13 cellular contexts compared by ENCODE assay signal in genomic region chr15:88238618-88239430, GRCh38. TPM values are rescaled to one million over a fixed set of nuclear protein-coding genes. Genes with fewer than 3 reads are reported as not detected.
DNase-seq lines count a peak whose midpoint lies in the region; ATAC-seq and TF ChIP-seq lines count a peak whose summit lies in the region.
"Had no signal": no experiment of that assay in that cellular context is flagged by ENCODE, and none has a peak within 500 bp of the region (broad histone marks: within the 10 kb centered on the region; RNA-seq: fewer than 3 reads in every experiment).

No MANE protein-coding gene starts in this region.

- DNase-seq in AG20443 (ENCODE audit: low spot score) (peak; percentile 65), OCI-M1 (lab: John Stamatoyannopoulos, UW) (peak; percentile 61), epithelial cell of esophagus (ENCODE audit: low read depth) (peak; percentile 14), omental fat pad (ENCODE audit: low spot score) (no peak), NCI-H2029 (lab: John Stamatoyannopoulos, UW) (no peak), globus pallidus (ENCODE audit: low spot score) (no peak), DMS 273 (lab: John Stamatoyannopoulos, UW; ENCODE audit: unreplicated experiment) (no peak)
- DNase-seq in stimulated activated CD4-positive, alpha-beta T cell treated with anti-CD3 and anti-CD28 coated beads, Interleukin-4, amount 100 ng/mL, for 24 hours, result no peak
- DNase-seq: activated naive CD8-positive, alpha-beta T cell treated with anti-CD3 and anti-CD28 coated beads, Interleukin-2, amount 50 U/mL, for 24 hours; effector memory CD4-positive, alpha-beta T cell; stimulated activated CD4-positive, alpha-beta T cell treated with anti-CD3 and anti-CD28 coated beads, Interleukin-2, amount 100 ng/mL, for 24 hours had no signal

- TF ChIP-seq CTCF in epithelial cell of esophagus (IDR thresholded peaks at IDR 0.05; ENCODE audit: insufficient read depth, low read depth, low read length, missing control alignments) (no peak), omental fat pad (IDR thresholded peaks at IDR 0.05) (no peak)

- no peak overlapping the region for H3K4me3 ChIP-seq in epithelial cell of esophagus (ENCODE audit: low read length)
- H3K4me3 ChIP-seq: BLaER1 treated with 17β-estradiol and CSF1 and Interleukin-3, amounts not matched to agents 10 nM and 100 nM had no signal

- ATAC-seq in omental fat pad (ENCODE audit: low FRiP score), result peak; percentile 92
- ATAC-seq: activated naive CD8-positive, alpha-beta T cell treated with anti-CD3 and anti-CD28 coated beads, Interleukin-2, amount 50 U/mL, for 24 hours; stimulated activated effector memory CD8-positive, alpha-beta T cell treated with anti-CD3 and anti-CD28 coated beads, Interleukin-12 subunit alpha, Interleukin-12 subunit beta, amount 100 ng/mL, for 72 hours had no signal

RNA-seq across cellular contexts. Expression of gene NTRK3, which starts 17.7 kb away (rescaled TPM):
- 1 to 10 TPM in 3 of 4 donors, under 1 TPM in 1; 0.75 to 5.2 (median 3.6) TPM for total RNA-seq in omental fat pad

Comparison
In these comparisons a context has a peak if more than half of its experiments do, and no peak if none do; other contexts are left out.
1. DNase-seq: peak in AG20443 (single experiment), OCI-M1 (single experiment) and epithelial cell of esophagus (single experiment); none in omental fat pad (single experiment), stimulated activated CD4-positive, alpha-beta T cell treated with anti-CD3 and anti-CD28 coated beads, Interleukin-4, amount 100 ng/mL, for 24 hours (single experiment), NCI-H2029 (single experiment), globus pallidus (single experiment) and DMS 273 (single experiment).